Comparison of ENCODE assay signal across 8 cellular contexts in the genomic region with DNA sequence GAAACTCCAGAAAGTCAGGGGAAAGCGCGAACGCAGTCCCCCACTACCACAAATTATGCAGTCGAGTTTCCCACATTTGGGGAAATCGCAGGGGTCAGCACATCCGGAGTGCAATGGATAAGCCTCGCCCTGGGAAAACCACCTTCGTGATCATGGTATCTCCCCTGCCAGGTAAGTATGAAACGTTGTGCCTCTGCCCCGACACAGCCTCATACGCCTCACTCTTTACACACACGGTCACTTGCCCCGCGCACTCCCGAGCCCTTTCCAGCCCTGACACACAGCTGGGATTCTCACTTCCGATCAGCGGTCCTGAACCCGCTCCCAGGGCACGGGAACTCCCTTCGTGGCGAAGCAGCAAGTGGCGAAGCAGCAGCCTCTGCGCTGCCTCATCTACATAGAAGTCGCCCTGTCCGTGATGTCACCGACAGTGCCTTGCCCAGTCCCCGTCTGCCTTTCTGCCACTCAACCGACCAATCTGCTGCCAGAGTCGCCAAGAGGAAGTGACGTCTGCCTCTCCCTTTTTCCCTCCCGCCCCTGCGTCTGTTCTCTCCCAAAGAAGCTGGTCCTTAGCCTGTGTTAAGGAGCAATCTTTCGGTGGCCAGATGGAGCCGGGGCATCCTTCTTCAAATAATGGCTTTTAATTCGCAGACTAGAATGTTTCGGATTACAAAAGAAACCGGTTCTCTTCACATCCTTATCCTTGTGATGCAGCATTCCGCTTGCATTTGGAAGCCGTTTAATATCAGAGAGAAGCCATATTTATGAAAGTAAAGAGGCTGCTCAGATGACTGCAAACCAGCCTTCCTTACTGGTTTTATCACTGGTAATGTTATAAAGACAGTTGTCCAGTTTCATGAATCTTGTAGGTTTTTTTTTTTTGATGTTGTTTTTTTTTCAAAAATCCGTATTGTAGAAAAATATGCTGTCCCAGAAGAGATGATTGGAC. TPM values are rescaled to one million over a fixed set of nuclear protein-coding genes. Genes with fewer than 3 reads are reported as not detected.
DNase-seq lines count a peak whose midpoint lies in the region; ATAC-seq, FAIRE-seq and TF ChIP-seq lines count a peak whose summit lies in the region.
"Not testable (repeated sequence)": the region's sequence is repeated elsewhere in the genome, so short reads cannot be mapped to it uniquely, and the experiment has no call there.

TSS of gene RNU1-1 (minus strand) at position 179 of the 949 bp plus-strand sequence.

- POLR2A ChIA-PET in Panc1 (lab: Charles Lee), result interaction anchor here (0.7 kb wide), 2 partner anchors 21 to 382 kb away, joined by 3 read pairs; partner anchors contain the start of gene RNU1-2

- H3K4me3 ChIP-seq in DND-41 (ENCODE audit: low read depth in 1 of 2, low read length in 2 of 2) (peak within 1 kb of the TSS; percentile 24 to 53; a peak in 3 of 4 replicates), Panc1 (ENCODE audit: low read depth in 2 of 2, low read length in 2 of 2) (peak within 1 kb of the TSS; percentile 42 to 53), iPS-18c (ENCODE audit: insufficient read depth, low read depth, low read length) (peak within 1 kb of the TSS; percentile 34; the same call in 1 of the 2 replicates), prostate gland (peak within 1 kb of the TSS in 1 of 2 donors; percentile 13)

- not testable (repeated sequence) for H3K79me2 ChIP-seq in DND-41 (ENCODE audit: insufficient read depth, low read length)

- TF ChIP-seq POLR2A in prostate gland (IDR thresholded peaks at IDR 0.05), result peak; percentile 26

- in situ Hi-C loops in Panc1 (cut with HindIII; ENCODE audit: low pct_unique_long_range_greater_than_20kb, low sequenced_read_pairs), result not testable (repeated sequence)

- not testable (repeated sequence) for H4K20me1 ChIP-seq in DND-41 (ENCODE audit: insufficient read depth, low read length)

- peak within 1 kb of the TSS; percentile 86 for H3K27ac ChIP-seq in DND-41 (ENCODE audit: low read length)
- peak within 1 kb of the TSS; percentile 81 for H3K27ac ChIP-seq in Panc1 (ENCODE audit: low read length)
- peak within 1 kb of the TSS; percentile 80 to 82 for H3K27ac ChIP-seq in prostate gland

- H3K9ac ChIP-seq in DND-41 (ENCODE audit: low read depth, low read length), result peak within 1 kb of the TSS; percentile 56

- H3K4me2 ChIP-seq in DND-41 (ENCODE audit: insufficient read depth, low read length), result peak within 1 kb of the TSS; percentile 60

- H3K36me3 ChIP-seq in DND-41 (ENCODE audit: insufficient read depth, low read length); Panc1 (ENCODE audit: control insufficient read depth, insufficient read depth, low read length); prostate gland: not testable (repeated sequence)

- BruUV-seq in Panc1 (replicated peaks; lab: Mats Ljungman, UMichigan), result TSS peak; percentile 99

- FAIRE-seq in colon (lab: Jason Lieb, UNC), result peak; percentile 90

- not testable (repeated sequence) for TF ChIP-seq CTCF in DND-41 (IDR thresholded peaks at IDR 0.05; ENCODE audit: borderline replicate concordance, extremely low read depth, low read length, poor library complexity, severe bottlenecking); Panc1 (IDR thresholded peaks at IDR 0.05); prostate gland (IDR thresholded peaks at IDR 0.05)

- H3K27me3 ChIP-seq in DND-41 (ENCODE audit: insufficient read depth, low read length, poor library complexity); Panc1 (ENCODE audit: control insufficient read depth, insufficient read depth, low read length); prostate gland (replicated peaks; ENCODE audit: insufficient read depth): not testable (repeated sequence)

- peak within 1 kb of the TSS; percentile 75 for H2AFZ ChIP-seq in DND-41 (ENCODE audit: low read depth, low read length)

- peaks cover 12% of the 10 kb centered on the region; the same call in 1 of the 2 replicates for H3K4me1 ChIP-seq in DND-41 (ENCODE audit: insufficient read depth, low read length)
- not testable (repeated sequence) for H3K4me1 ChIP-seq in Panc1 (ENCODE audit: control insufficient read depth, insufficient read depth, low read length); prostate gland (replicated peaks)

- intact Hi-C loops in Panc1 (cut with micrococcal nuclease; ENCODE audit: unreplicated experiment); prostate gland (cut with DNase I): not testable (repeated sequence)

- DNase-seq in DND-41 (peak; percentile 72), M059J (ENCODE audit: low read depth) (peak; percentile 76), Panc1 (ENCODE audit: low read depth, low spot score) (peak; percentile 76), prostate gland (ENCODE audit: low spot score) (peak; percentile 81), stromal cell of bone marrow (ENCODE audit: low read depth) (peak; percentile 51)
- DNase-seq in activated CD8-positive, alpha-beta memory T cell treated with anti-CD3 and anti-CD28 coated beads for 4 hours (ENCODE audit: low read depth in 2 of 2), result peak; percentile 39 to 61

- WGBS in prostate gland, result under 1% methylated on average over 30 of the region's 40 CpGs

- H3K9me3 ChIP-seq in DND-41 (ENCODE audit: insufficient read depth, low read length, severe bottlenecking); Panc1 (ENCODE audit: control insufficient read depth, insufficient read depth, low read depth, low read length); iPS-18c (ENCODE audit: control insufficient read depth, insufficient read depth, low read length); prostate gland: not testable (repeated sequence)

- CTCF ChIA-PET in Panc1 (lab: Charles Lee), result not testable (repeated sequence)

- peak; percentile 55 for ATAC-seq in DND-41 (ENCODE audit: insufficient read depth, low read depth)
- peak; percentile 73 for ATAC-seq in Panc1

RNA-seq across cellular contexts. Expression of gene RNU1-1, which starts in this region (rescaled TPM):
- not detected in 2 replicates for total RNA-seq in M059J (2014; rRNA removed; shearing (Covaris generic))
- total RNA-seq in Panc1 (2021; ENCODE audit: unreplicated experiment), result 1,290 TPM
- polyA plus RNA-seq in Panc1 (2012; ENCODE audit: insufficient read length), result 2.5 TPM
- under 1 TPM; under 0.01 TPM for total RNA-seq in prostate gland

Comparison
In these comparisons a context has a peak if more than half of its experiments do, and no peak if none do; other contexts are left out.
1. RNA of gene RNU1-1 (total RNA-seq): 1,290 TPM in Panc1 (single experiment); not detected in M059J and under 0.01 TPM in prostate gland; every median in the first group is over 1,000 times any median in the second.
2. Peak in DNase-seq in M059J; RNA of the gene not detected or under 1 TPM.
3. Peak in DNase-seq and H3K27ac ChIP-seq in prostate gland; RNA of the gene not detected or under 1 TPM.
4. Peak in every context shown above with its lines, with median percentiles within 50 percentile points of each other: DNase-seq and H3K27ac ChIP-seq.